In genomic region chr1:173476664-173477285, GRCh38 we compare ENCODE assay signal across 1 cellular context.
TF ChIP-seq lines count a peak whose summit lies in the region.

No MANE protein-coding gene starts in this region.

TF ChIP-seq in K562, 482 proteins besides CTCF, POLR2A, EP300 and RAD21 (continued from another document and continues in another):
- TF ChIP-seq RREB1 (CRISPR knock-in tag; IDR thresholded peaks at IDR 0.05) (peak; percentile 72; the same call in 1 of the 2 replicates), PYGO2 (tag; IDR thresholded peaks at IDR 0.05) (no peak), GATAD2A (IDR thresholded peaks at IDR 0.05) (no peak), ZFPM2 (CRISPR knock-in tag; IDR thresholded peaks at IDR 0.05) (peak; percentile 76; the same call in 1 of the 2 replicates), CHD1 (IDR thresholded peaks at IDR 0.05; ENCODE audit: low read length) (peak; percentile 60), NFATC3 (IDR thresholded peaks at IDR 0.05) (no peak), CLOCK (CRISPR knock-in tag; IDR thresholded peaks at IDR 0.05; ENCODE audit: borderline replicate concordance) (peak; percentile 90), WHSC1 (IDR thresholded peaks at IDR 0.05; ENCODE audit: low read length) (no peak), TAL1 (IDR thresholded peaks at IDR 0.05) (no peak), TBP (optimal IDR thresholded peaks at IDR 0.05; ENCODE audit: low read depth, low read length) (no peak), U2AF1 (optimal IDR thresholded peaks at IDR 0.05; ENCODE audit: low read depth, low read length) (no peak), NFE2L1 (tag; IDR thresholded peaks at IDR 0.05; ENCODE audit: borderline replicate concordance, low read depth) (no peak), KDM1A (IDR thresholded peaks at IDR 0.05) (no peak), TOE1 (IDR thresholded peaks at IDR 0.05; ENCODE audit: borderline replicate concordance) (no peak), TOE1 (CRISPR knock-in tag; IDR thresholded peaks at IDR 0.05; ENCODE audit: borderline replicate concordance, low read depth) (no peak), RAD51 (IDR thresholded peaks at IDR 0.05; ENCODE audit: borderline replicate concordance, low read depth) (peak; percentile 98), ZNF717 (CRISPR knock-in tag; IDR thresholded peaks at IDR 0.05) (no peak), FUS (optimal IDR thresholded peaks at IDR 0.05; ENCODE audit: low read depth, low read length) (no peak), ZNF695 (CRISPR knock-in tag; IDR thresholded peaks at IDR 0.05) (0 out of 2 replicates have a peak, but pooled peaks have one; percentile 18), ZNF75A (CRISPR knock-in tag; IDR thresholded peaks at IDR 0.05) (no peak), GATA2 (CRISPR knock-in tag; IDR thresholded peaks at IDR 0.05) (no peak), E2F1 (CRISPR knock-in tag; IDR thresholded peaks at IDR 0.05) (no peak), CHD4 (IDR thresholded peaks at IDR 0.05; ENCODE audit: insufficient read depth, insufficient replicate concordance, low read depth, low read length, poor library complexity, severe bottlenecking) (no peak), ZNF639 (CRISPR knock-in tag; conservative IDR thresholded peaks at IDR 0.05 in 1 of 2, IDR thresholded peaks at IDR 0.05 in 1 of 2) (peak in 1 of 2 experiments; percentile 77; a peak in 2 of 4 replicates), CCNT2 (IDR thresholded peaks at IDR 0.05; ENCODE audit: borderline replicate concordance, extremely low read depth, insufficient read length, low read depth, low read length) (peak; percentile 55), THAP12 (CRISPR knock-in tag; IDR thresholded peaks at IDR 0.05) (peak; percentile 89), POLR2H (tag; IDR thresholded peaks at IDR 0.05; ENCODE audit: low read depth) (no peak; the same call in 1 of the 2 replicates), EHMT2 (IDR thresholded peaks at IDR 0.05) (no peak), ZNF592 (IDR thresholded peaks at IDR 0.05) (no peak), ZKSCAN3 (CRISPR knock-in tag; IDR thresholded peaks at IDR 0.05) (no peak), HCFC1 (IDR thresholded peaks at IDR 0.05; ENCODE audit: low read depth, low read length) (peak; percentile 66), ATF1 (CRISPR knock-in tag; IDR thresholded peaks at IDR 0.05) (0 out of 2 replicates have a peak, but pooled peaks have one; percentile 66), ATF1 (tag; IDR thresholded peaks at IDR 0.05) (no peak), ZNF143 (CRISPR knock-in tag; IDR thresholded peaks at IDR 0.05) (no peak), ZNF431 (CRISPR knock-in tag; IDR thresholded peaks at IDR 0.05) (0 out of 2 replicates have a peak, but pooled peaks have one; percentile 25), ZNF165 (CRISPR knock-in tag; IDR thresholded peaks at IDR 0.05; ENCODE audit: borderline replicate concordance) (no peak), ZNF57 (CRISPR knock-in tag; IDR thresholded peaks at IDR 0.05) (no peak), PRPF4 (IDR thresholded peaks at IDR 0.05; ENCODE audit: insufficient read depth, low read depth, low read length, poor library complexity, severe bottlenecking) (no peak), HIVEP1 (CRISPR knock-in tag; IDR thresholded peaks at IDR 0.05) (no peak), KLF1 (tag; IDR thresholded peaks at IDR 0.05) (peak; percentile 71; the same call in 1 of the 2 replicates), ETV5 (CRISPR knock-in tag; IDR thresholded peaks at IDR 0.05; ENCODE audit: low read depth) (peak; percentile 58; the same call in 1 of the 2 replicates), ZNF3 (CRISPR knock-in tag; IDR thresholded peaks at IDR 0.05) (no peak), HSF4 (CRISPR knock-in tag; IDR thresholded peaks at IDR 0.05; ENCODE audit: borderline replicate concordance) (0 out of 2 replicates have a peak, but pooled peaks have one; percentile 55), BRCA1 (IDR thresholded peaks at IDR 0.05) (no peak), BRCA1 (CRISPR knock-in tag; IDR thresholded peaks at IDR 0.05) (no peak), ZKSCAN8 (CRISPR knock-in tag; IDR thresholded peaks at IDR 0.05) (no peak), ZNF263 (CRISPR knock-in tag; IDR thresholded peaks at IDR 0.05; ENCODE audit: borderline replicate concordance) (peak; percentile 25; the same call in 1 of the 2 replicates), ARID1B (IDR thresholded peaks at IDR 0.05) (no peak; the same call in 1 of the 2 replicates), CAMTA2 (CRISPR knock-in tag; conservative IDR thresholded peaks at IDR 0.05) (no peak), ZNF224 (CRISPR knock-in tag; IDR thresholded peaks at IDR 0.05) (peak; percentile 68; the same call in 1 of the 2 replicates)
